8 cellular contexts compared by ENCODE assay signal in the genomic region with DNA sequence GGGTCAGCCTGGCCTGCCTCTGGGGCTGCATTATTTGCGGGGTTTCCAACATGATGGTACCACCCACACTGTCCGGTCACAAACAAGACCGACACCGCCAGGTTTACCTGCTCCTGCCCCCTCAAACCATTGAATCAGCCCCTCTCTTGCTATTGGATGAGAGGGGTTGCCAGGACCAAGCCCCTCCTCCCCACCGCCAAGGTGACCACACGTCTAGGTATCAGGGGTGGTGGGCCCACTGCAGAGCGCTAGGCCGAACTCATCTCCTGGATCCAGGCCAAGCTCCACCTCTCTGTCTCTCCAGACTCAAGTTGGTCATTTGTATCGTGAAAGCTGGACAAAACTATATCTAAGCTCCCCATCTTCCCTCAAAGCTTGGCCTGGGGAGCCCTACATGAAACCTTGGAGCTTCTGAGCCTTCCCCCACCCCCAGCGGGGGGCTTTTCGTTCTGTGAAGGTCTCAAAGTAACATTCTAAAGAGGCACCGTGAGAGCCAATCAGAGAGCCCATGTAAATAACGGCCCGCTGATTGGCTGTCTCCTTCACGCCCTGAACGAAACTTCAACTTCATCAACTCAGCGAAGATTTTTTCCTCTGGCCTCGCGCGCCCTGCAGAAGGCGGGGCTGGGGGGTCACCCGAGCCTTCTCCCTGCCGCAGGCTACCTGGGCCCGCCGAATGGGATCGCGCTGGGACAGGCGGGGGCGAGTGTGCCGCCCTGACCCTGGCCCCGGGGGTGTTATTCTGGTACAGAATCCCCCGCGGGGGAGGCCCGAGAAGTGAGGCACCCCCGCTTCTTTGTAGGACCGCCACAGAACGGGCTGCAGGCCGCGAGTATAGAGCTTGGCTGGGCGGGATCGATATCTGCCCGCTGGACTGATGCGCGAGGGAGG. TPM values are rescaled to one million over a fixed set of nuclear protein-coding genes. Genes with fewer than 3 reads are reported as not detected.
DNase-seq lines count a peak whose midpoint lies in the region; ATAC-seq, FAIRE-seq and TF ChIP-seq lines count a peak whose summit lies in the region.

No MANE protein-coding gene starts in this region.

- peak; percentile 37 for ATAC-seq in GM18502 (IDR thresholded peaks at IDR 0.05; ENCODE audit: poor library complexity, unreplicated experiment)
- peak; percentile 50 for ATAC-seq in HG03354 (IDR thresholded peaks at IDR 0.05; ENCODE audit: poor library complexity, severe bottlenecking, unreplicated experiment)
- ATAC-seq in left cardiac atrium, result peak; percentile 73 to 82
- peak; percentile 60 to 79 (median 69) for ATAC-seq in pancreas

- H3K36me3 ChIP-seq in SJCRH30, result no peaks in the 10 kb centered on the region
- H3K36me3 ChIP-seq in pancreas, result no peaks in the 10 kb centered on the region

- WGBS in pancreas, 2 donors, result 17 to 19% methylated on average over 44 of the region's 44 CpGs

- intact Hi-C loops in left cardiac atrium (cut with DNase I), result no loop called here
- intact Hi-C loops in pancreas (cut with DNase I), result no loop called here

- no peak for TF ChIP-seq CTCF in pancreas (IDR thresholded peaks at IDR 0.05)

- DNase-seq in SJCRH30 (peak; percentile 91 to 97), amniotic epithelial cell (ENCODE audit: low read depth) (peak; percentile 68), left cardiac atrium (peak; percentile 74), pancreas (peak in 5 of 6 donors; percentile 44 to 69 (median 52)), DMS153 (lab: John Stamatoyannopoulos, UW) (no peak), AML-193 (lab: John Stamatoyannopoulos, UW) (no peak)

- peaks cover 33% of the 10 kb centered on the region for H3K4me1 ChIP-seq in SJCRH30
- peaks cover 14 to 16% (median 16%) of the 10 kb centered on the region in 3 donors for H3K4me1 ChIP-seq in pancreas

- H3K9me3 ChIP-seq in SJCRH30 (replicated peaks) (no peaks in the 10 kb centered on the region), pancreas (no peaks in the 10 kb centered on the region)

- no peak for FAIRE-seq in pancreas (lab: Jason Lieb, UNC)

- H3K27me3 ChIP-seq in SJCRH30 (no peaks in the 10 kb centered on the region), pancreas (no peaks in the 10 kb centered on the region)

- H3K27ac ChIP-seq in SJCRH30 (peak overlapping the region; percentile 51), pancreas (peak overlapping the region in 2 of 4 donors; percentile 21 to 33)

- H3K4me3 ChIP-seq in SJCRH30 (peak overlapping the region; percentile 56), pancreas (peak overlapping the region in 2 of 4 donors; percentile 34 to 46)

RNA-seq across cellular contexts. Expression of a gene that starts 49.6 kb away (rescaled TPM):
- total RNA-seq in SJCRH30 (2014; rRNA removed; shearing (Covaris generic)), result not detected in 2 replicates
- total RNA-seq in left cardiac atrium (under 1 TPM; 0.09 to 0.13 TPM), pancreas (under 1 TPM; 0.06 to 0.66 (median 0.08) TPM)
- under 1 TPM; 0.45 to 0.49 TPM for polyA plus RNA-seq in pancreas

Comparison
In these comparisons a context has a peak if more than half of its experiments do, and no peak if none do; other contexts are left out.
1. DNase-seq: peak in SJCRH30 (2 of 2), amniotic epithelial cell (single experiment), left cardiac atrium (single experiment) and pancreas (5 of 6); none in DMS153 (single experiment) and AML-193 (0 of 2).
2. Peak in every context shown above with its lines, with median percentiles within 50 percentile points of each other: ATAC-seq.